Comparison of ENCODE assay signal across 1 cellular context in the genomic region with DNA sequence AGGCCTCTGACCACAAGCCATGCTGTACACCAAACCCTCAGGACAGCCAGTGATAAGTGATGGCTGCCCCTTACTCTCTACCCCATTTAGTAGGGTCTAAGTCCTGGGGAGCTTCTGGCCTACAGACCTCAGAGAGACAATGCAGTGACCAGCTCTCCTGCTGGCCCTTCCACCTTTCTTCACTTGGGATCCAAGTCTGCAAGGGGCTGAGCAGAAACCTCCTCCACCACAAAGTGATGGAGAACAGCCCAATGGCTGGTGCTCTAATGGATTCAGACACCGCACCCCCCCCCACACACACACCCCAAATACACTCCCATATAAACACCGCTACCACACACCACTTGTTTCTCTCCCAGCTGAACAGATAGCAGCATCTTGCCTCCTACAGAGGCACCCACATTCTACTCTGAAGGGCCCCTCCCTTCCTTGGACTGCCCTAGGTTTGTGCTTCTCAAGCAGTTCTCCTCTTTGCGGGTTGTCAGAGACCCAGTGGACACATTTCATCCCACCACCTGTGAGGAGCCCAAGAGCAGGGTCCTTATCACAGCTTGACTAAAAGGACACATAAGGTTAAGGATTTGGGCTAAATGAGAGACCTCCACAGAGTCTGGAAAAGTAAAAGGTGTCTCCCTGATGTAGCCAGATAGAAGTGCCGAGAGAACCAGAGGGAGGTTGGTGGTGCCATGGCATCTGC.
TF ChIP-seq lines count a peak whose summit lies in the region.

No MANE protein-coding gene starts in this region.

TF ChIP-seq in GM23338, 12 proteins besides CTCF, POLR2A, EP300 and RAD21:
- TF ChIP-seq, protein P1, sequence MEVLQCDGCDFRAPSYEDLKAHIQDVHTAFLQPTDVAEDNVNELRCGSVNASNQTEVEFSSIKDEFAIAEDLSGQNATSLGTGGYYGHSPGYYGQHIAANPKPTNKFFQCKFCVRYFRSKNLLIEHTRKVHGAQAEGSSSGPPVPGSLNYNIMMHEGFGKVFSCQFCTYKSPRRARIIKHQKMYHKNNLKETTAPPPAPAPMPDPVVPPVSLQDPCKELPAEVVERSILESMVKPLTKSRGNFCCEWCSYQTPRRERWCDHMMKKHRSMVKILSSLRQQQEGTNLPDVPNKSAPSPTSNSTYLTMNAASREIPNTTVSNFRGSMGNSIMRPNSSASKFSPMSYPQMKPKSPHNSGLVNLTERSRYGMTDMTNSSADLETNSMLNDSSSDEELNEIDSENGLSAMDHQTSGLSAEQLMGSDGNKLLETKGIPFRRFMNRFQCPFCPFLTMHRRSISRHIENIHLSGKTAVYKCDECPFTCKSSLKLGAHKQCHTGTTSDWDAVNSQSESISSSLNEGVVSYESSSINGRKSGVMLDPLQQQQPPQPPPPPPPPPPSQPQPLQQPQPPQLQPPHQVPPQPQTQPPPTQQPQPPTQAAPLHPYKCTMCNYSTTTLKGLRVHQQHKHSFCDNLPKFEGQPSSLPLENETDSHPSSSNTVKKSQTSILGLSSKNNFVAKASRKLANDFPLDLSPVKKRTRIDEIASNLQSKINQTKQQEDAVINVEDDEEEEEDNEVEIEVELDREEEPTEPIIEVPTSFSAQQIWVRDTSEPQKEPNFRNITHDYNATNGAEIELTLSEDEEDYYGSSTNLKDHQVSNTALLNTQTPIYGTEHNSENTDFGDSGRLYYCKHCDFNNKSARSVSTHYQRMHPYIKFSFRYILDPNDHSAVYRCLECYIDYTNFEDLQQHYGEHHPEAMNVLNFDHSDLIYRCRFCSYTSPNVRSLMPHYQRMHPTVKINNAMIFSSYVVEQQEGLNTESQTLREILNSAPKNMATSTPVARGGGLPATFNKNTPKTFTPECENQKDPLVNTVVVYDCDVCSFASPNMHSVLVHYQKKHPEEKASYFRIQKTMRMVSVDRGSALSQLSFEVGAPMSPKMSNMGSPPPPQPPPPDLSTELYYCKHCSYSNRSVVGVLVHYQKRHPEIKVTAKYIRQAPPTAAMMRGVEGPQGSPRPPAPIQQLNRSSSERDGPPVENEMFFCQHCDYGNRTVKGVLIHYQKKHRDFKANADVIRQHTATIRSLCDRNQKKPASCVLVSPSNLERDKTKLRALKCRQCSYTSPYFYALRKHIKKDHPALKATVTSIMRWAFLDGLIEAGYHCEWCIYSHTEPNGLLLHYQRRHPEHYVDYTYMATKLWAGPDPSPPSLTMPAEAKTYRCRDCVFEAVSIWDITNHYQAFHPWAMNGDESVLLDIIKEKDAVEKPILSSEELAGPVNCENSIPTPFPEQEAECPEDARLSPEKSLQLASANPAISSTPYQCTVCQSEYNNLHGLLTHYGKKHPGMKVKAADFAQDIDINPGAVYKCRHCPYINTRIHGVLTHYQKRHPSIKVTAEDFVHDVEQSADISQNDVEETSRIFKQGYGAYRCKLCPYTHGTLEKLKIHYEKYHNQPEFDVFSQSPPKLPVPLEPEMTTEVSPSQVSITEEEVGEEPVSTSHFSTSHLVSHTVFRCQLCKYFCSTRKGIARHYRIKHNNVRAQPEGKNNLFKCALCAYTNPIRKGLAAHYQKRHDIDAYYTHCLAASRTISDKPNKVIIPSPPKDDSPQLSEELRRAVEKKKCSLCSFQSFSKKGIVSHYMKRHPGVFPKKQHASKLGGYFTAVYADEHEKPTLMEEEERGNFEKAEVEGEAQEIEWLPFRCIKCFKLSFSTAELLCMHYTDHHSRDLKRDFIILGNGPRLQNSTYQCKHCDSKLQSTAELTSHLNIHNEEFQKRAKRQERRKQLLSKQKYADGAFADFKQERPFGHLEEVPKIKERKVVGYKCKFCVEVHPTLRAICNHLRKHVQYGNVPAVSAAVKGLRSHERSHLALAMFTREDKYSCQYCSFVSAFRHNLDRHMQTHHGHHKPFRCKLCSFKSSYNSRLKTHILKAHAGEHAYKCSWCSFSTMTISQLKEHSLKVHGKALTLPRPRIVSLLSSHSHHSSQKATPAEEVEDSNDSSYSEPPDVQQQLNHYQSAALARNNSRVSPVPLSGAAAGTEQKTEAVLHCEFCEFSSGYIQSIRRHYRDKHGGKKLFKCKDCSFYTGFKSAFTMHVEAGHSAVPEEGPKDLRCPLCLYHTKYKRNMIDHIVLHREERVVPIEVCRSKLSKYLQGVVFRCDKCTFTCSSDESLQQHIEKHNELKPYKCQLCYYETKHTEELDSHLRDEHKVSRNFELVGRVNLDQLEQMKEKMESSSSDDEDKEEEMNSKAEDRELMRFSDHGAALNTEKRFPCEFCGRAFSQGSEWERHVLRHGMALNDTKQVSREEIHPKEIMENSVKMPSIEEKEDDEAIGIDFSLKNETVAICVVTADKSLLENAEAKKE (CRISPR knock-in tag; IDR thresholded peaks at IDR 0.05) = no peak
- TF ChIP-seq EZH2phosphoT487 (IDR thresholded peaks at IDR 0.05; ENCODE audit: unreplicated experiment) = no peak
- no peak for TF ChIP-seq NANOG (IDR thresholded peaks at IDR 0.05; ENCODE audit: borderline replicate concordance)
- TF ChIP-seq ZNF114 (CRISPR knock-in tag; IDR thresholded peaks at IDR 0.05) = no peak
- no peak for TF ChIP-seq POLR2AphosphoS5 (IDR thresholded peaks at IDR 0.05; ENCODE audit: low read depth)
- no peak for TF ChIP-seq ZNF331 (CRISPR knock-in tag; IDR thresholded peaks at IDR 0.05; ENCODE audit: low read depth)
- TF ChIP-seq REST (IDR thresholded peaks at IDR 0.05; ENCODE audit: unreplicated experiment) = no peak
- no peak for TF ChIP-seq EZH2 (IDR thresholded peaks at IDR 0.05; ENCODE audit: low read depth, unreplicated experiment)
- no peak for TF ChIP-seq JUNB (IDR thresholded peaks at IDR 0.05; ENCODE audit: unreplicated experiment)
- TF ChIP-seq CREB1 (CRISPR knock-in tag; IDR thresholded peaks at IDR 0.05; ENCODE audit: low read depth) = no peak
- TF ChIP-seq STAT1 (IDR thresholded peaks at IDR 0.05; ENCODE audit: unreplicated experiment) = no peak
- TF ChIP-seq, protein P2, sequence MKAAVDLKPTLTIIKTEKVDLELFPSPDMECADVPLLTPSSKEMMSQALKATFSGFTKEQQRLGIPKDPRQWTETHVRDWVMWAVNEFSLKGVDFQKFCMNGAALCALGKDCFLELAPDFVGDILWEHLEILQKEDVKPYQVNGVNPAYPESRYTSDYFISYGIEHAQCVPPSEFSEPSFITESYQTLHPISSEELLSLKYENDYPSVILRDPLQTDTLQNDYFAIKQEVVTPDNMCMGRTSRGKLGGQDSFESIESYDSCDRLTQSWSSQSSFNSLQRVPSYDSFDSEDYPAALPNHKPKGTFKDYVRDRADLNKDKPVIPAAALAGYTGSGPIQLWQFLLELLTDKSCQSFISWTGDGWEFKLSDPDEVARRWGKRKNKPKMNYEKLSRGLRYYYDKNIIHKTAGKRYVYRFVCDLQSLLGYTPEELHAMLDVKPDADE (IDR thresholded peaks at IDR 0.05) = no peak
